ENCODE assay signal across 8 cellular contexts in genomic region chr5:157718529-157718928, GRCh38.
DNase-seq lines count a peak whose midpoint lies in the region; ATAC-seq and TF ChIP-seq lines count a peak whose summit lies in the region.

No MANE protein-coding gene starts in this region.

- H3K4me3 ChIP-seq in HAP-1 (no peak overlapping the region), OCI-LY3 (ENCODE audit: low read length) (no peak overlapping the region)

- no peak overlapping the region for H3K9ac ChIP-seq in OCI-LY3 (ENCODE audit: low read length)

- TF ChIP-seq CTCF in OCI-LY3 (IDR thresholded peaks at IDR 0.05; ENCODE audit: low read depth, low read length), result peak; percentile 62

- peaks cover 4% of the 10 kb centered on the region for H3K4me1 ChIP-seq in HAP-1
- peaks cover 22% of the 10 kb centered on the region for H3K4me1 ChIP-seq in OCI-LY3 (ENCODE audit: low read length)

- H3K27me3 ChIP-seq in HAP-1 (ENCODE audit: low read depth) (no peaks in the 10 kb centered on the region), OCI-LY3 (ENCODE audit: low read depth, low read length) (no peaks in the 10 kb centered on the region)

- H3K4me2 ChIP-seq in OCI-LY3 (ENCODE audit: low read length), result peak overlapping the region; percentile 51

- H2AFZ ChIP-seq in OCI-LY3 (ENCODE audit: low read depth, low read length), result no peak overlapping the region

- peak; percentile 64 to 65 for ATAC-seq in activated CD4-positive, CD25-positive, alpha-beta regulatory T cell treated with anti-CD3 and anti-CD28 coated beads, Interleukin-2, amount 50 U/mL, for 24 hours
- ATAC-seq in GM19395 (IDR thresholded peaks at IDR 0.05; ENCODE audit: unreplicated experiment), result no peak

- H3K9me3 ChIP-seq in HAP-1 (no peaks in the 10 kb centered on the region), OCI-LY3 (ENCODE audit: insufficient read depth, low read length) (no peaks in the 10 kb centered on the region)

- in situ Hi-C loops in HAP-1 (cut with MboI; ENCODE audit: low sequenced_read_pairs), result no loop called here

- DNase-seq in activated CD4-positive, CD25-positive, alpha-beta regulatory T cell treated with anti-CD3 and anti-CD28 coated beads, Interleukin-2, amount 50 U/mL, for 72 hours, result no peak
- DNase-seq in HAP-1 (ENCODE audit: low spot score in 2 of 2), result peak; percentile 31 to 64
- peak in 28 of 61 donors; percentile 1 to 50 (median 6) for DNase-seq in caudate nucleus (lab: John Stamatoyannopoulos, UW)
- peak; percentile 45 for DNase-seq in kidney glomerular epithelial cell (lab: John Stamatoyannopoulos, UW)
- DNase-seq in substantia nigra (lab: John Stamatoyannopoulos, UW), result peak in 24 of 49 donors; percentile 0 to 51 (median 18)

- no peaks in the 10 kb centered on the region for H3K79me2 ChIP-seq in OCI-LY3 (ENCODE audit: low read length)

- no peaks in the 10 kb centered on the region for H4K20me1 ChIP-seq in OCI-LY3 (ENCODE audit: insufficient read depth, low read length)

- no peaks in the 10 kb centered on the region for H3K36me3 ChIP-seq in HAP-1 (replicated peaks)
- no peaks in the 10 kb centered on the region for H3K36me3 ChIP-seq in OCI-LY3 (replicated peaks; ENCODE audit: low read depth, low read length)

- H3K27ac ChIP-seq in OCI-LY3 (ENCODE audit: low read length) (no peak overlapping the region), caudate nucleus (ENCODE audit: low read depth, low read length) (peak overlapping the region; percentile 24), substantia nigra (ENCODE audit: low read depth, low read length, poor library complexity, severe bottlenecking) (peak overlapping the region; percentile 51)
